Comparison of ENCODE assay signal across 2 cellular contexts in genomic region chr5:68267044-68267443, GRCh38.
TF ChIP-seq lines count a peak whose summit lies in the region.

No MANE protein-coding gene starts in this region.

TF ChIP-seq in liver, 16 proteins besides CTCF, POLR2A, EP300 and RAD21 (continued from another document):
- TF ChIP-seq REST (IDR thresholded peaks at IDR 0.05) (no peak), RXRA (IDR thresholded peaks at IDR 0.05) (no peak), MAX (IDR thresholded peaks at IDR 0.05) (no peak), ATF3 (IDR thresholded peaks at IDR 0.05) (no peak), SP1 (IDR thresholded peaks at IDR 0.05) (no peak), HNF4A (conservative IDR thresholded peaks at IDR 0.05) (no peak), YY1 (IDR thresholded peaks at IDR 0.05) (no peak), FOXA2 (IDR thresholded peaks at IDR 0.05) (no peak), TAF1 (conservative IDR thresholded peaks at IDR 0.05) (no peak), EGR1 (IDR thresholded peaks at IDR 0.05; ENCODE audit: low read depth in 2 of 2) (no peak), NR2F2 (IDR thresholded peaks at IDR 0.05) (no peak), HNF4G (IDR thresholded peaks at IDR 0.05) (no peak), GABPA (IDR thresholded peaks at IDR 0.05 in 1 of 2, conservative IDR thresholded peaks at IDR 0.05 in 1 of 2) (no peak), ZBTB33 (IDR thresholded peaks at IDR 0.05) (no peak), FOXA1 (IDR thresholded peaks at IDR 0.05) (no peak)
TF ChIP-seq in liver: peak in this region for 0.

TF ChIP-seq in HepG2, 621 proteins besides CTCF, POLR2A, EP300 and RAD21 (continued from another document):
- no peak for TF ChIP-seq ZNF235 (CRISPR knock-in tag; IDR thresholded peaks at IDR 0.05; ENCODE audit: borderline replicate concordance)
- no peak for TF ChIP-seq AHR (CRISPR knock-in tag; IDR thresholded peaks at IDR 0.05)
- TF ChIP-seq SATB2 (CRISPR knock-in tag; IDR thresholded peaks at IDR 0.05): no peak
